20 cellular contexts compared by ENCODE assay signal in genomic region chr13:58056411-58056810, GRCh38.
"Had no signal": no experiment of that assay in that cellular context is flagged by ENCODE, and none has a peak within 500 bp of the region (broad histone marks: within the 10 kb centered on the region; RNA-seq: fewer than 3 reads in every experiment).

No MANE protein-coding gene starts in this region.

- H3K27ac ChIP-seq: colonic mucosa, gastrocnemius medialis, heart right ventricle, left ventricle myocardium inferior, lower lobe of right lung, neural progenitor cell, ovary, suprapubic skin, thyroid gland, uterus had no signal

- H3K4me2 ChIP-seq: neural progenitor cell, smooth muscle cell had no signal

- H3K36me3 ChIP-seq: colonic mucosa, gastrocnemius medialis, heart right ventricle, left ventricle myocardium inferior, lower lobe of right lung, neural progenitor cell, ovary, suprapubic skin, thyroid gland, uterus had no signal

- H3K27me3 ChIP-seq: colonic mucosa, gastrocnemius medialis, heart right ventricle, neural progenitor cell, ovary, suprapubic skin, thyroid gland, uterus had no signal

- H3K9me3 ChIP-seq: colonic mucosa, gastrocnemius medialis, heart right ventricle, left ventricle myocardium inferior, lower lobe of right lung, ovary, suprapubic skin, thyroid gland, uterus had no signal

- H3K4me1 ChIP-seq: colonic mucosa, gastrocnemius medialis, heart right ventricle, left ventricle myocardium inferior, lower lobe of right lung, neural progenitor cell, suprapubic skin, thyroid gland, uterus had no signal

- H2AFZ ChIP-seq: neural progenitor cell had no signal

- H3K4me3 ChIP-seq: colonic mucosa, gastrocnemius medialis, heart right ventricle, left ventricle myocardium inferior, lower lobe of right lung, neural progenitor cell, ovary, smooth muscle cell, suprapubic skin, thyroid gland, uterus had no signal

- H3K9ac ChIP-seq: neural progenitor cell had no signal

- DNase-seq: colonic mucosa; effector CD4-positive, alpha-beta T cell; endodermal cell; gastrocnemius medialis; heart right ventricle; islet precursor cell; left ventricle myocardium inferior; lower lobe of right lung; midbrain; nucleus accumbens; ovary; right cardiac atrium; stimulated activated CD4-positive, alpha-beta T cell treated with anti-CD3 and anti-CD28 coated beads, Interleukin-2, amount 100 ng/mL, for 48 hours; stimulated activated CD8-positive, alpha-beta memory T cell treated with anti-CD3 and anti-CD28 coated beads, Interleukin-4, amount 100 ng/mL, for 48 hours; stimulated activated naive CD8-positive, alpha-beta T cell treated with anti-CD3 and anti-CD28 coated beads, Interleukin-15, Interleukin-2, amounts not matched to agents 100 U/mL and 50 U/mL, for 24 hours; thyroid gland; uterus had no signal
